8 cellular contexts compared by ENCODE assay signal in the genomic region with DNA sequence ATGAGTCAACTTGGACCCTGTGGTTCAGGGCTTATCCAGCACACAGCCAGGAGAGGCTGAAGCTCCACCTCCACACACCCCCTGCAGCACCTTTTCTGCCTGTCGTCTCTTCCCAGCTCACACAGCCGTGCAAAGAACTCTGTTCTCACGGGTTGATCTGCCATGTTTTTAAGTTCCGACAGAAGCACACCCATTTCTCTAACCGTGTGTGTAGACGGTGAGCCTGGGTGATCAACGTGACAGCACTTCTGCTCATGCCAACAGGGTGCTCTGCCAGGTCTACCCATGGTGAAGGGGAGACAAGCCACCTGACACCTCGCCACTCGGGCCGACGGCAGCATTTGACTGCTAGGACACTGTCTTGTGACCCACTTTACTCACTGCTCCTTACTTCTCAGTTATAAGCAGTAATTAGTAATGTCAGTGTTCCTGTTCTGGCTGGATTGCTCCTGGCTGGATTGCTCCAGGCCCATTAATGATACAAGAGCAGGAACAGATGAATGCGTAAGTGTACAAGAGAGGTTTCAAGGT.
DNase-seq lines count a peak whose midpoint lies in the region; ATAC-seq, FAIRE-seq and TF ChIP-seq lines count a peak whose summit lies in the region.

No MANE protein-coding gene starts in this region.

- H3K36me3 ChIP-seq in gastrocnemius medialis: no peaks in the 10 kb centered on the region

- H3K4me3 ChIP-seq in gastrocnemius medialis: peak overlapping the region in 2 of 4 donors; percentile 3 to 41

- DNase-seq in GM12892 (ENCODE audit: insufficient read length): no peak
- DNase-seq in activated CD8-positive, alpha-beta T cell treated with anti-CD3 and anti-CD28 coated beads, Interleukin-2, amount 10 ng/mL, durations not matched to agents 7 days and 5 days: no peak
- DNase-seq in glutamatergic neuron: no peak
- DNase-seq in gastrocnemius medialis: peak; percentile 82 to 89
- DNase-seq in activated CD8-positive, alpha-beta memory T cell treated with anti-CD3 and anti-CD28 coated beads for 24 hours: no peak
- DNase-seq in activated CD8-positive, alpha-beta memory T cell treated with anti-CD3 and anti-CD28 coated beads, Interleukin-2, amount 10 ng/mL, durations not matched to agents 7 days and 5 days: no peak

- peak overlapping the region; percentile 83 to 89 (median 86) for H3K27ac ChIP-seq in gastrocnemius medialis

- peak overlapping the region; percentile 62 for H3K27ac Mint-ChIP-seq in activated CD8-positive, alpha-beta T cell treated with anti-CD3 and anti-CD28 coated beads, Interleukin-2, amount 10 ng/mL, durations not matched to agents 7 days and 5 days
- peak overlapping the region; percentile 45 for H3K27ac Mint-ChIP-seq in glutamatergic neuron (ENCODE audit: unreplicated experiment)
- no peak overlapping the region for H3K27ac Mint-ChIP-seq in activated CD8-positive, alpha-beta memory T cell treated with anti-CD3 and anti-CD28 coated beads, Interleukin-2, amount 10 ng/mL, durations not matched to agents 7 days and 5 days

- intact Hi-C loops in gastrocnemius medialis (cut with DNase I; ENCODE audit: low total_unique reads): no loop called here

- TF ChIP-seq CTCF in glutamatergic neuron (IDR thresholded peaks at IDR 0.05; ENCODE audit: partially characterized antibody, unreplicated experiment) (no peak), gastrocnemius medialis (IDR thresholded peaks at IDR 0.05 in 4 of 5, conservative IDR thresholded peaks at IDR 0.05 in 1 of 5) (no peak)

- TF ChIP-seq POLR2A in GM12892 (IDR thresholded peaks at IDR 0.05; ENCODE audit: low read depth, low read length) (no peak), gastrocnemius medialis (IDR thresholded peaks at IDR 0.05) (peak; percentile 28 to 46)

- FAIRE-seq in GM12892 (lab: Jason Lieb, UNC): peak; percentile 56

- POLR2A ChIA-PET in activated CD8-positive, alpha-beta T cell treated with anti-CD3 and anti-CD28 coated beads, Interleukin-2, amount 10 ng/mL, durations not matched to agents 7 days and 5 days (lab: Charles Lee): interaction anchor here (0.6 to 2.8 kb wide), 2 partner anchors 11 to 63 kb away, joined by 3 to 9 read pairs; no protein-coding TSS in a partner anchor

- no peaks in the 10 kb centered on the region for H3K27me3 ChIP-seq in gastrocnemius medialis

- H3K27me3 Mint-ChIP-seq in activated CD8-positive, alpha-beta T cell treated with anti-CD3 and anti-CD28 coated beads, Interleukin-2, amount 10 ng/mL, durations not matched to agents 7 days and 5 days (ENCODE audit: low read depth): no peaks in the 10 kb centered on the region
- no peaks in the 10 kb centered on the region for H3K27me3 Mint-ChIP-seq in glutamatergic neuron (ENCODE audit: unreplicated experiment)
- peaks cover 13% of the 10 kb centered on the region for H3K27me3 Mint-ChIP-seq in activated CD8-positive, alpha-beta memory T cell treated with anti-CD3 and anti-CD28 coated beads, Interleukin-2, amount 10 ng/mL, durations not matched to agents 7 days and 5 days

- H3K9me3 Mint-ChIP-seq in activated CD8-positive, alpha-beta T cell treated with anti-CD3 and anti-CD28 coated beads, Interleukin-2, amount 10 ng/mL, durations not matched to agents 7 days and 5 days (ENCODE audit: insufficient read depth): no peaks in the 10 kb centered on the region
- H3K9me3 Mint-ChIP-seq in glutamatergic neuron (ENCODE audit: unreplicated experiment): peaks cover 2% of the 10 kb centered on the region
- no peaks in the 10 kb centered on the region for H3K9me3 Mint-ChIP-seq in activated CD8-positive, alpha-beta memory T cell treated with anti-CD3 and anti-CD28 coated beads, Interleukin-2, amount 10 ng/mL, durations not matched to agents 7 days and 5 days (ENCODE audit: low read depth)

- peaks cover 30% of the 10 kb centered on the region for H3K36me3 Mint-ChIP-seq in activated CD8-positive, alpha-beta T cell treated with anti-CD3 and anti-CD28 coated beads, Interleukin-2, amount 10 ng/mL, durations not matched to agents 7 days and 5 days (ENCODE audit: low read depth)
- H3K36me3 Mint-ChIP-seq in glutamatergic neuron (ENCODE audit: unreplicated experiment): no peaks in the 10 kb centered on the region
- peaks cover 34% of the 10 kb centered on the region for H3K36me3 Mint-ChIP-seq in activated CD8-positive, alpha-beta memory T cell treated with anti-CD3 and anti-CD28 coated beads, Interleukin-2, amount 10 ng/mL, durations not matched to agents 7 days and 5 days

- CTCF ChIA-PET in activated CD8-positive, alpha-beta T cell treated with anti-CD3 and anti-CD28 coated beads, Interleukin-2, amount 10 ng/mL, durations not matched to agents 7 days and 5 days (lab: Charles Lee): interaction anchor here (3.3 to 5.0 kb wide), 2 partner anchors 12 to 13 kb away, joined by 27 to 30 read pairs; no protein-coding TSS in a partner anchor
- CTCF ChIA-PET in activated CD8-positive, alpha-beta memory T cell treated with anti-CD3 and anti-CD28 coated beads, Interleukin-2, amount 10 ng/mL, durations not matched to agents 7 days and 5 days (lab: Charles Lee): interaction anchor here (1.4 to 2.1 kb wide), 2 partner anchors 25 to 196 kb away, joined by 5 read pairs; no protein-coding TSS in a partner anchor

- peaks cover 96% of the 10 kb centered on the region for H3K4me1 Mint-ChIP-seq in activated CD8-positive, alpha-beta T cell treated with anti-CD3 and anti-CD28 coated beads, Interleukin-2, amount 10 ng/mL, durations not matched to agents 7 days and 5 days (ENCODE audit: low read depth)
- peaks cover 59% of the 10 kb centered on the region for H3K4me1 Mint-ChIP-seq in glutamatergic neuron (ENCODE audit: low read depth, unreplicated experiment)
- peaks cover 58% of the 10 kb centered on the region for H3K4me1 Mint-ChIP-seq in activated CD8-positive, alpha-beta memory T cell treated with anti-CD3 and anti-CD28 coated beads, Interleukin-2, amount 10 ng/mL, durations not matched to agents 7 days and 5 days

- no peak for ATAC-seq in activated CD8-positive, alpha-beta T cell treated with anti-CD3 and anti-CD28 coated beads, Interleukin-2, amount 10 ng/mL, durations not matched to agents 7 days and 5 days
- ATAC-seq in gastrocnemius medialis (peak; percentile 74 to 79), HG02981 (IDR thresholded peaks at IDR 0.05; ENCODE audit: unreplicated experiment) (no peak), HG02852 (IDR thresholded peaks at IDR 0.05; ENCODE audit: unreplicated experiment) (no peak)
- ATAC-seq in activated CD8-positive, alpha-beta memory T cell treated with anti-CD3 and anti-CD28 coated beads, Interleukin-2, amount 10 ng/mL, durations not matched to agents 7 days and 5 days: no peak

- peaks cover 59 to 77% of the 10 kb centered on the region in 2 donors for H3K4me1 ChIP-seq in gastrocnemius medialis

- H3K4me3 Mint-ChIP-seq in activated CD8-positive, alpha-beta T cell treated with anti-CD3 and anti-CD28 coated beads, Interleukin-2, amount 10 ng/mL, durations not matched to agents 7 days and 5 days: no peak overlapping the region
- H3K4me3 Mint-ChIP-seq in glutamatergic neuron (ENCODE audit: unreplicated experiment): peak overlapping the region; percentile 7
- no peak overlapping the region for H3K4me3 Mint-ChIP-seq in activated CD8-positive, alpha-beta memory T cell treated with anti-CD3 and anti-CD28 coated beads, Interleukin-2, amount 10 ng/mL, durations not matched to agents 7 days and 5 days

- H3K9me3 ChIP-seq in gastrocnemius medialis: no peaks in the 10 kb centered on the region

- in situ Hi-C loops in gastrocnemius medialis (cut with MboI; ENCODE audit: low sequenced_read_pairs in 4 of 4): no loop called here

Comparison
In these comparisons a context has a peak if more than half of its experiments do, and no peak if none do; other contexts are left out.
1. DNase-seq: peak in gastrocnemius medialis (2 of 2); none in GM12892 (single experiment), activated CD8-positive, alpha-beta T cell treated with anti-CD3 and anti-CD28 coated beads, Interleukin-2, amount 10 ng/mL, durations not matched to agents 7 days and 5 days (single experiment), glutamatergic neuron (single experiment), activated CD8-positive, alpha-beta memory T cell treated with anti-CD3 and anti-CD28 coated beads for 24 hours (single experiment) and activated CD8-positive, alpha-beta memory T cell treated with anti-CD3 and anti-CD28 coated beads, Interleukin-2, amount 10 ng/mL, durations not matched to agents 7 days and 5 days (single experiment).
2. ATAC-seq: peak in gastrocnemius medialis (2 of 2); none in activated CD8-positive, alpha-beta T cell treated with anti-CD3 and anti-CD28 coated beads, Interleukin-2, amount 10 ng/mL, durations not matched to agents 7 days and 5 days (single experiment), HG02981 (single experiment), HG02852 (single experiment) and activated CD8-positive, alpha-beta memory T cell treated with anti-CD3 and anti-CD28 coated beads, Interleukin-2, amount 10 ng/mL, durations not matched to agents 7 days and 5 days (single experiment).